Comparison of ENCODE assay signal across 26 cellular contexts in genomic region chr1:244057474-244058385, GRCh38. TPM values are rescaled to one million over a fixed set of nuclear protein-coding genes. Genes with fewer than 3 reads are reported as not detected.
DNase-seq lines count a peak whose midpoint lies in the region; ATAC-seq, FAIRE-seq and TF ChIP-seq lines count a peak whose summit lies in the region.
"Had no signal": no experiment of that assay in that cellular context is flagged by ENCODE, and none has a peak within 500 bp of the region (broad histone marks: within the 10 kb centered on the region; RNA-seq: fewer than 3 reads in every experiment).

No MANE protein-coding gene starts in this region.

- no peak overlapping the region for H3K9ac ChIP-seq in mesendoderm (ENCODE audit: low read length)

- no peak overlapping the region for H4K8ac ChIP-seq in mesendoderm (ENCODE audit: low read depth, low read length)

- H3K4me1 Mint-ChIP-seq in activated naive CD8-positive, alpha-beta T cell treated with anti-CD3 and anti-CD28 coated beads for 36 hours = peaks cover 22% of the 10 kb centered on the region

- no CpG with 5 or more reads among the region's 12 CpGs for WGBS in mesendoderm (ENCODE audit: extremely low coverage, insufficient coverage, low lambda C conversion rate)

- no peak overlapping the region for H2AK5ac ChIP-seq in mesendoderm (ENCODE audit: low read length)

- H3K79me2 ChIP-seq in mesendoderm (ENCODE audit: control insufficient read depth, insufficient read depth, low read length) = peaks cover 12% of the 10 kb centered on the region

- H3K4me2 ChIP-seq in mesendoderm (ENCODE audit: low read length) = no peak overlapping the region

- peak overlapping the region; percentile 11 for H3K4me3 Mint-ChIP-seq in activated naive CD8-positive, alpha-beta T cell treated with anti-CD3 and anti-CD28 coated beads for 36 hours
- H3K4me3 Mint-ChIP-seq: CD4-positive, CD25-positive, alpha-beta regulatory T cell; effector memory CD8-positive, alpha-beta T cell; natural killer cell treated with Interleukin-12 subunit alpha and Interleukin-12 subunit beta and Interleukin-15 and Interleukin-18, amount 100 ng/mL, for 72 hours had no signal

- H3K23ac ChIP-seq in mesendoderm (ENCODE audit: low read length) = no peak overlapping the region

- H2BK5ac ChIP-seq in mesendoderm (ENCODE audit: low read length) = no peak overlapping the region

- H2BK120ac ChIP-seq in mesendoderm (ENCODE audit: low read depth, low read length) = no peak overlapping the region

- H3K27ac ChIP-seq in mesendoderm (ENCODE audit: low read depth, low read length) = no peak overlapping the region
- H3K27ac ChIP-seq: body of pancreas, prostate gland, RWPE1, vagina had no signal

- no peaks in the 10 kb centered on the region for H3K9me3 Mint-ChIP-seq in activated naive CD8-positive, alpha-beta T cell treated with anti-CD3 and anti-CD28 coated beads for 36 hours
- H3K9me3 Mint-ChIP-seq: CD4-positive, CD25-positive, alpha-beta regulatory T cell; effector memory CD8-positive, alpha-beta T cell; natural killer cell treated with Interleukin-12 subunit alpha and Interleukin-12 subunit beta and Interleukin-15 and Interleukin-18, amount 100 ng/mL, for 72 hours had no signal

- FAIRE-seq in A204.1 (lab: Jason Lieb, UNC) (peak; percentile 71), GM12891 (lab: Jason Lieb, UNC) (peak; percentile 13)
- FAIRE-seq: colon had no signal

- H3K18ac ChIP-seq in mesendoderm (ENCODE audit: low read length) = no peak overlapping the region

- no peak overlapping the region for H4K5ac ChIP-seq in mesendoderm (ENCODE audit: low read length)

- no peaks in the 10 kb centered on the region for H3K4me1 ChIP-seq in mesendoderm (ENCODE audit: control insufficient read depth, low read depth, low read length)
- H3K4me1 ChIP-seq: prostate gland had no signal

- peaks cover 5% of the 10 kb centered on the region for H3K36me3 ChIP-seq in mesendoderm (ENCODE audit: control insufficient read depth, insufficient read depth, low read length)

- H2BK15ac ChIP-seq in mesendoderm (replicated peaks; ENCODE audit: low read depth) = no peak overlapping the region

- H3K79me1 ChIP-seq in mesendoderm (ENCODE audit: low read length) = peaks cover 11% of the 10 kb centered on the region

- no peak overlapping the region for H3K4ac ChIP-seq in mesendoderm (ENCODE audit: low read depth, low read length)

- no peak overlapping the region for H3K56ac ChIP-seq in mesendoderm (ENCODE audit: low read length)

- no peaks in the 10 kb centered on the region for H3K27me3 Mint-ChIP-seq in activated naive CD8-positive, alpha-beta T cell treated with anti-CD3 and anti-CD28 coated beads for 36 hours
- H3K27me3 Mint-ChIP-seq: effector memory CD8-positive, alpha-beta T cell had no signal

- no peak for DNase-seq in GM12891 (ENCODE audit: insufficient read length, low spot score)
- no peak for DNase-seq in activated naive CD8-positive, alpha-beta T cell treated with anti-CD3 and anti-CD28 coated beads for 36 hours
- DNase-seq in mesendoderm = peak; percentile 28
- DNase-seq in NCI-H2081 treated with DMSO at 0.1 percent for 48 hours (lab: John Stamatoyannopoulos, UW) = no peak
- no peak for DNase-seq in islet precursor cell
- no peak for DNase-seq in SIG-M5 treated with dmso at 0.1 percent for 504 hours (lab: John Stamatoyannopoulos, UW; ENCODE audit: unreplicated experiment)
- DNase-seq: activated naive CD4-positive, alpha-beta T cell treated with anti-CD3 and anti-CD28 coated beads, Interleukin-2, amount 50 U/mL, for 16 hours; body of pancreas; CD4-positive, CD25-positive, alpha-beta regulatory T cell; DMS153; effector memory CD8-positive, alpha-beta T cell; esophagus squamous epithelium; gastrocnemius medialis; GDM1; H7; kidney glomerular epithelial cell; mesenchymal stem cell; NCI-H1417; substantia nigra had no signal

- no peak for ATAC-seq in HG03439 (IDR thresholded peaks at IDR 0.05; ENCODE audit: unreplicated experiment)
- ATAC-seq: body of pancreas; effector memory CD8-positive, alpha-beta T cell; gastrocnemius medialis; natural killer cell treated with Interleukin-12 subunit alpha and Interleukin-12 subunit beta and Interleukin-15 and Interleukin-18, amount 100 ng/mL, for 72 hours had no signal

- peak overlapping the region; percentile 43 for H3K27ac Mint-ChIP-seq in activated naive CD8-positive, alpha-beta T cell treated with anti-CD3 and anti-CD28 coated beads for 36 hours
- H3K27ac Mint-ChIP-seq: CD4-positive, CD25-positive, alpha-beta regulatory T cell; effector memory CD8-positive, alpha-beta T cell; natural killer cell treated with Interleukin-12 subunit alpha and Interleukin-12 subunit beta and Interleukin-15 and Interleukin-18, amount 100 ng/mL, for 72 hours had no signal

- H3K36me3 Mint-ChIP-seq in activated naive CD8-positive, alpha-beta T cell treated with anti-CD3 and anti-CD28 coated beads for 36 hours = peaks cover 5% of the 10 kb centered on the region
- H3K36me3 Mint-ChIP-seq: natural killer cell treated with Interleukin-12 subunit alpha and Interleukin-12 subunit beta and Interleukin-15 and Interleukin-18, amount 100 ng/mL, for 72 hours had no signal

- no peak for TF ChIP-seq POLR2A in GM12891 (IDR thresholded peaks at IDR 0.05; ENCODE audit: low read depth, low read length)

- no peak overlapping the region for H3K4me3 ChIP-seq in mesendoderm (ENCODE audit: low read length)
- H3K4me3 ChIP-seq: body of pancreas, esophagus squamous epithelium, gastrocnemius medialis, prostate gland, vagina had no signal

- H3K27me3 ChIP-seq in mesendoderm (ENCODE audit: insufficient read depth, low read length, poor library complexity) = no peaks in the 10 kb centered on the region
- H3K27me3 ChIP-seq: body of pancreas, esophagus squamous epithelium, gastrocnemius medialis, vagina had no signal

TF ChIP-seq in GM12891, 5 proteins besides CTCF, POLR2A, EP300 and RAD21:
- TF ChIP-seq POU2F2 (IDR thresholded peaks at IDR 0.05; ENCODE audit: low read depth, low read length) = no peak
- no peak for TF ChIP-seq SPI1 (IDR thresholded peaks at IDR 0.05; ENCODE audit: low read depth, low read length)
- TF ChIP-seq PAX5 (IDR thresholded peaks at IDR 0.05; ENCODE audit: insufficient read depth, low read length, severe bottlenecking) = no peak
- no peak for TF ChIP-seq TAF1 (IDR thresholded peaks at IDR 0.05; ENCODE audit: low read depth, low read length)
- no peak for TF ChIP-seq POLR2AphosphoS5 (IDR thresholded peaks at IDR 0.05; ENCODE audit: low read depth, low read length)

RNA-seq across cellular contexts. Expression of gene ZBTB18, which starts 6.6 kb away (rescaled TPM):
- 4.0 TPM for polyA plus RNA-seq in GM12891 (2012; ENCODE audit: low read depth, missing spikeins)
- 1 to 10 TPM; 5.6 to 5.7 TPM for total RNA-seq in activated naive CD8-positive, alpha-beta T cell treated with anti-CD3 and anti-CD28 coated beads for 36 hours
- polyA plus RNA-seq in mesendoderm (2013, experiment 1 of 2) = 5.9 TPM
- polyA plus RNA-seq in mesendoderm (2013, experiment 2 of 2) = 5.8 TPM
